Comparison of ENCODE assay signal across 10 cellular contexts in genomic region chr22:45319319-45319675, GRCh38. TPM values are rescaled to one million over a fixed set of nuclear protein-coding genes. Genes with fewer than 3 reads are reported as not detected.
DNase-seq lines count a peak whose midpoint lies in the region; ATAC-seq, FAIRE-seq and TF ChIP-seq lines count a peak whose summit lies in the region.
"Had no signal": no experiment of that assay in that cellular context is flagged by ENCODE, and none has a peak within 500 bp of the region (broad histone marks: within the 10 kb centered on the region; RNA-seq: fewer than 3 reads in every experiment).

No MANE protein-coding gene starts in this region.

- peaks cover 0 to 24% (median 19%) of the 10 kb centered on the region in 9 donors for H3K36me3 ChIP-seq in heart left ventricle
- H3K36me3 ChIP-seq in small intestine (ENCODE audit: control insufficient read depth in 2 of 2, insufficient read depth in 2 of 2, low read length in 2 of 2), result peaks cover 0 to 2% of the 10 kb centered on the region in 2 donors

- intact Hi-C loops in heart left ventricle (cut with DNase I), result loop anchor here in 4 of 10 donors (5.0 to 10.0 kb wide), 4 partner anchors 42 to 118 kb away; partner anchors contain the start of genes RIBC2 (in 1 of the 4) and SMC1B (in 1 of the 4)

- FAIRE-seq in small intestine (lab: Jason Lieb, UNC), result no peak

- no peak for TF ChIP-seq CTCF in GM12865 (IDR thresholded peaks at IDR 0.05; ENCODE audit: insufficient read depth, low read depth, low read length, missing control alignments)
- TF ChIP-seq CTCF in heart left ventricle (IDR thresholded peaks at IDR 0.05), result no peak

- H3K9me3 ChIP-seq in heart left ventricle (no peaks in the 10 kb centered on the region), small intestine (ENCODE audit: control insufficient read depth, low read depth) (no peaks in the 10 kb centered on the region)

- H3K4me3 Mint-ChIP-seq in activated CD4-positive, alpha-beta memory T cell treated with anti-CD3 and anti-CD28 coated beads, Interleukin-2, amount 10 ng/mL, durations not matched to agents 7 days and 5 days, result peak overlapping the region; percentile 79

- peak overlapping the region in 10 of 12 donors; percentile 35 to 92 (median 76) for H3K27ac ChIP-seq in heart left ventricle
- peak overlapping the region; percentile 85 to 93 for H3K27ac ChIP-seq in small intestine (ENCODE audit: low read depth in 1 of 2, low read length in 1 of 2)

- peaks cover 29% of the 10 kb centered on the region for H3K36me3 Mint-ChIP-seq in activated CD4-positive, alpha-beta memory T cell treated with anti-CD3 and anti-CD28 coated beads, Interleukin-2, amount 10 ng/mL, durations not matched to agents 7 days and 5 days (ENCODE audit: low read depth)

- H3K9me3 Mint-ChIP-seq in activated CD4-positive, alpha-beta memory T cell treated with anti-CD3 and anti-CD28 coated beads, Interleukin-2, amount 10 ng/mL, durations not matched to agents 7 days and 5 days, result no peaks in the 10 kb centered on the region

- H3K27ac Mint-ChIP-seq in activated CD4-positive, alpha-beta memory T cell treated with anti-CD3 and anti-CD28 coated beads, Interleukin-2, amount 10 ng/mL, durations not matched to agents 7 days and 5 days, result peak overlapping the region; percentile 97

- H3K4me3 ChIP-seq in GM12865 (ENCODE audit: low read depth, low read length), result peak overlapping the region; percentile 47; the same call in 1 of the 2 replicates
- H3K4me3 ChIP-seq in heart left ventricle, result peak overlapping the region in 1 of 12 donors; percentile 19
- H3K4me3 ChIP-seq in small intestine (ENCODE audit: low read depth in 1 of 2, low read length in 2 of 2), result peak overlapping the region in 1 of 2 donors; percentile 18

- TF ChIP-seq POLR2A in heart left ventricle (IDR thresholded peaks at IDR 0.05), result no peak

- POLR2A ChIA-PET in activated CD4-positive, alpha-beta memory T cell treated with anti-CD3 and anti-CD28 coated beads, Interleukin-2, amount 10 ng/mL, durations not matched to agents 7 days and 5 days (lab: Charles Lee), result interaction anchor here (1.2 to 3.8 kb wide), 5 partner anchors 10 to 94 kb away, joined by 3 to 42 read pairs (median 6); partner anchors contain the start of genes FAM118A, RIBC2 and SMC1B

- H3K27me3 ChIP-seq in heart left ventricle (no peaks in the 10 kb centered on the region), small intestine (ENCODE audit: control insufficient read depth in 2 of 2, insufficient read depth in 2 of 2, low read length in 2 of 2) (no peaks in the 10 kb centered on the region)

- peaks cover 0 to 67% (median 35%) of the 10 kb centered on the region in 12 donors for H3K4me1 ChIP-seq in heart left ventricle
- peaks cover 0 to 3% of the 10 kb centered on the region in 2 donors for H3K4me1 ChIP-seq in small intestine (ENCODE audit: control insufficient read depth in 2 of 2, insufficient read depth in 1 of 2, low read depth in 1 of 2, low read length in 1 of 2)

- CTCF ChIA-PET in activated CD4-positive, alpha-beta memory T cell treated with anti-CD3 and anti-CD28 coated beads, Interleukin-2, amount 10 ng/mL, durations not matched to agents 7 days and 5 days (lab: Charles Lee), result interaction anchor here (1.0 kb wide), 1 partner anchor 48 kb away, joined by 3 read pairs; no protein-coding TSS in a partner anchor

- ATAC-seq in heart left ventricle (peak in 3 of 4 donors; percentile 39 to 63 (median 54)), GM19035 (IDR thresholded peaks at IDR 0.05; ENCODE audit: unreplicated experiment) (no peak), HG03378 (IDR thresholded peaks at IDR 0.05; ENCODE audit: unreplicated experiment) (no peak)

- H3K27me3 Mint-ChIP-seq in activated CD4-positive, alpha-beta memory T cell treated with anti-CD3 and anti-CD28 coated beads, Interleukin-2, amount 10 ng/mL, durations not matched to agents 7 days and 5 days, result no peaks in the 10 kb centered on the region

- DNase-seq in GM12865 (ENCODE audit: low read depth) (no peak), heart left ventricle (peak in 1 of 5 donors; percentile 55), small intestine (no peak), cerebellum (ENCODE audit: low spot score) (no peak), NCI-H1092 (lab: John Stamatoyannopoulos, UW) (no peak)
- DNase-seq in activated CD4-positive, alpha-beta memory T cell treated with anti-CD3 and anti-CD28 coated beads, Interleukin-2, amount 10 ng/mL, durations not matched to agents 7 days and 5 days, result peak; percentile 30
- DNase-seq: kidney glomerular epithelial cell had no signal

- 38 to 63% (median 59%) methylated on average over 5 of the region's 5 CpGs for WGBS in heart left ventricle, 4 donors
- WGBS in small intestine, 3 donors, result 20 to 46% (median 30%) methylated on average over 5 of the region's 5 CpGs

- H3K4me1 Mint-ChIP-seq in activated CD4-positive, alpha-beta memory T cell treated with anti-CD3 and anti-CD28 coated beads, Interleukin-2, amount 10 ng/mL, durations not matched to agents 7 days and 5 days, result peaks cover 76% of the 10 kb centered on the region

RNA-seq across cellular contexts. Expression of gene FAM118A, which starts 9.6 kb away (rescaled TPM):
- 10 to 100 TPM; 73.9 to 74.7 TPM for total RNA-seq in activated CD4-positive, alpha-beta memory T cell treated with anti-CD3 and anti-CD28 coated beads, Interleukin-2, amount 10 ng/mL, durations not matched to agents 7 days and 5 days
- total RNA-seq in heart left ventricle, result 10 to 100 TPM in 6 of 9 donors, 1 to 10 TPM in 3; 4.0 to 46.8 (median 15.0) TPM
- polyA plus RNA-seq in heart left ventricle, result 10 to 100 TPM; 13.1 to 17.4 TPM
- 10 to 100 TPM in 2 of 3 donors, 1 to 10 TPM in 1; 4.5 to 31.6 (median 17.9) TPM for polyA plus RNA-seq in small intestine
- 16.8 TPM for total RNA-seq in cerebellum

RNA-seq across cellular contexts. Expression of gene UPK3A, which starts 34.5 kb away (rescaled TPM):
- total RNA-seq in activated CD4-positive, alpha-beta memory T cell treated with anti-CD3 and anti-CD28 coated beads, Interleukin-2, amount 10 ng/mL, durations not matched to agents 7 days and 5 days, result not detected
- total RNA-seq in heart left ventricle, result under 1 TPM in 2 of 9 donors, not detected in 7; 0.34 to 0.45 TPM
- under 1 TPM in 1 of 2 donors, not detected in 1; 0.15 TPM for polyA plus RNA-seq in heart left ventricle
- under 1 TPM in 1 of 3 donors, not detected in 2; 0.36 TPM for polyA plus RNA-seq in small intestine
- total RNA-seq in cerebellum, result not detected
- total RNA-seq: subcutaneous adipose tissue had no signal

Comparison
In these comparisons a context has a peak if more than half of its experiments do, and no peak if none do; other contexts are left out.
1. ATAC-seq: peak in heart left ventricle (3 of 4); none in GM19035 (single experiment) and HG03378 (single experiment).